Comparison of ENCODE assay signal across 27 cellular contexts in the genomic region with DNA sequence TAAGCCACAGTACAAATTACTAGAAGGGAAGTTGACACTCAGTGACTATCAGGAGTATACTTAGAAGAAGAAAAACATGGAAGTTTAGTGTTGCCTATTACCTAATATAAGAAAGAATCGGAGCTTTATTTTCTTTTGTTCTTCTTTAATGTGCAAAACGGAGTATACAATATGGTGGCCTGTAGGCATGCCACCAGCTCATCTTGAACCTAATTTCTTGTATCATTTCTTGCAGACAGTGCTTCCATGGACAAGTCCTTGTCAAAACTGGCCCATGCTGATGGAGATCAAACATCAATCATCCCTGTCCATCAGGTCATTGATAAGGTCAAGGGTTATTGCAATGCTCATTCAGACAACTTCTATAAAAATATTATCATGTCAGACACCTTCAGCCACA.
"Had no signal": no experiment of that assay in that cellular context is flagged by ENCODE, and none has a peak within 500 bp of the region (broad histone marks: within the 10 kb centered on the region; RNA-seq: fewer than 3 reads in every experiment).

No MANE protein-coding gene starts in this region.

- H3K27me3 ChIP-seq: stomach, suprapubic skin, testis, thyroid gland, tibial artery, tibial nerve, transverse colon, upper lobe of left lung, upper lobe of right lung, uterus, vagina had no signal

- H3K4me1 ChIP-seq: stomach, suprapubic skin, testis, thyroid gland, tibial artery, tibial nerve, transverse colon, upper lobe of left lung, upper lobe of right lung, uterus, vagina had no signal

- H3K4me3 ChIP-seq: stomach, suprapubic skin, testis, thoracic aorta, thyroid gland, tibial artery, tibial nerve, transverse colon, upper lobe of left lung, upper lobe of right lung, uterus, vagina had no signal

- H3K9me3 ChIP-seq: stomach, suprapubic skin, testis, thoracic aorta, thyroid gland, tibial artery, tibial nerve, transverse colon, upper lobe of left lung, upper lobe of right lung, uterus, vagina had no signal

- FAIRE-seq: urothelium cell line had no signal

- H3K36me3 ChIP-seq: stomach, suprapubic skin, thoracic aorta, thyroid gland, tibial artery, transverse colon, upper lobe of right lung, uterus, vagina had no signal

- H3K27ac ChIP-seq: stomach, suprapubic skin, testis, thoracic aorta, thyroid gland, tibial artery, tibial nerve, transverse colon, upper lobe of left lung, upper lobe of right lung, uterus, vagina had no signal

- ATAC-seq: stimulated activated effector memory CD8-positive, alpha-beta T cell treated with anti-CD3 and anti-CD28 coated beads, Interleukin-12 subunit alpha, Interleukin-12 subunit beta, amount 100 ng/mL, for 72 hours; stimulated activated memory B cell treated with anti-CD40 and anti-IgM and Interleukin-4, amounts not matched to agents 10 μg/mL and 1 μg/mL and 100 μg/mL, for 72 hours; stimulated activated naive B cell treated with anti-CD40 and anti-IgM and Interleukin-4, amounts not matched to agents 10 μg/mL and 1 μg/mL and 100 μg/mL, for 72 hours; stimulated activated naive CD8-positive, alpha-beta T cell treated with anti-CD3 and anti-CD28 coated beads, Interleukin-15, amount 100 ng/mL, for 72 hours; stimulated activated naive CD8-positive, alpha-beta T cell treated with anti-CD3 and anti-CD28 coated beads, Interleukin-15, Interleukin-2, amounts not matched to agents 100 U/mL and 50 U/mL, for 24 hours; upper lobe of right lung had no signal

- DNase-seq: stimulated activated CD4-positive, alpha-beta T cell treated with anti-CD3 and anti-CD28 coated beads, Interleukin-2, amount 100 ng/mL, for 48 hours; stimulated activated CD4-positive, alpha-beta T cell treated with anti-CD3 and anti-CD28 coated beads, Interleukin-4, amount 100 ng/mL, for 1 hour; stimulated activated CD4-positive, alpha-beta T cell treated with anti-CD3 and anti-CD28 coated beads, Interleukin-4, amount 100 ng/mL, for 24 hours; stimulated activated CD4-positive, alpha-beta T cell treated with anti-CD3 and anti-CD28 coated beads, Interleukin-4, amount 100 ng/mL, for 4 hours; stimulated activated CD8-positive, alpha-beta memory T cell treated with anti-CD3 and anti-CD28 coated beads, Interleukin-4, amount 100 ng/mL, for 48 hours; stimulated activated naive B cell treated with anti-CD40 and anti-IgM and Interleukin-4, amounts not matched to agents 10 μg/mL and 1 μg/mL and 100 μg/mL, for 72 hours; stimulated activated naive CD4-positive, alpha-beta T cell; stimulated activated naive CD4-positive, alpha-beta T cell treated with Interleukin-2 at 50 U/mL for 16 hours; stimulated activated naive CD8-positive, alpha-beta T cell treated with anti-CD3 and anti-CD28 coated beads, Interleukin-15, amount 100 ng/mL, for 72 hours; stimulated activated naive CD8-positive, alpha-beta T cell treated with anti-CD3 and anti-CD28 coated beads, Interleukin-15, Interleukin-2, amounts not matched to agents 100 U/mL and 50 U/mL, for 24 hours; stomach; substantia nigra; testis; thyroid gland; tibial artery; transverse colon; trophoblast cell; upper lobe of left lung; upper lobe of right lung; uterus had no signal
